ENCODE assay signal across 1 cellular context in the genomic region with DNA sequence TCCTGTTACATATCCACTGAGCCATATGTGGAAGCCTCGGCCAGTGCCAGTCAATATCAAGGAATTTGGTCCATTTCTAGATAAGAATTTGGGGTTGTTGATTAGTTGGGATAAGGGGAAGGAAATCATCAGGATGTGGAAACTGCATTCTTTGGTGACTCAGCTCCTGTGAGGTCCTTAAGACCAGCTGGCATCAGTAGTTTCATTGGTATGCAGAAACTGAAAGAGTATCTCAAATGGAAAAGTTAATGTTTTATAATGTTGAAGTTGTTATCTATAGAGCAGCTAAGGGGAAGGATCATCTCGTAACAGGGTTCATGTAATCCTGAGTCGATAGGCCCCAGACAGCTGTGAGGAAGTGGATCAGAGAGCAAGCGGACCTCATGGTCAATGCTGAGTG.
A peak's percentile ranks its signal among the peaks of the same experiment; 100 is the strongest.
TF ChIP-seq lines count a peak whose summit lies in the region.

No MANE protein-coding gene starts in this region.

TF ChIP-seq in SK-N-SH, 30 proteins besides CTCF, POLR2A, EP300 and RAD21 (continued from another document):
- TF ChIP-seq RCOR1 (IDR thresholded peaks at IDR 0.05; ENCODE audit: low read length) (no peak), GATA2 (CRISPR knock-in tag; IDR thresholded peaks at IDR 0.05) (no peak), FOXM1 (IDR thresholded peaks at IDR 0.05; ENCODE audit: low read depth) (peak; percentile 31; the same call in 1 of the 2 replicates), TEAD4 (IDR thresholded peaks at IDR 0.05; ENCODE audit: borderline replicate concordance, insufficient read depth) (peak; percentile 86), POLR2AphosphoS5 (IDR thresholded peaks at IDR 0.05; ENCODE audit: low read depth, low read length) (peak; percentile 58; the same call in 1 of the 2 replicates), RFX5 (IDR thresholded peaks at IDR 0.05; ENCODE audit: low read length) (no peak), CHD2 (IDR thresholded peaks at IDR 0.05; ENCODE audit: low read length, partially characterized antibody) (no peak), TAF1 (IDR thresholded peaks at IDR 0.05; ENCODE audit: borderline replicate concordance, low read depth, low read length) (no peak)
- TF ChIP-seq, protein P1, sequence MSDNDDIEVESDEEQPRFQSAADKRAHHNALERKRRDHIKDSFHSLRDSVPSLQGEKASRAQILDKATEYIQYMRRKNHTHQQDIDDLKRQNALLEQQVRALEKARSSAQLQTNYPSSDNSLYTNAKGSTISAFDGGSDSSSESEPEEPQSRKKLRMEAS (IDR thresholded peaks at IDR 0.05; ENCODE audit: low read depth), result 0 out of 2 replicates have a peak, but pooled peaks have one; percentile 65
- TF ChIP-seq, protein P2, sequence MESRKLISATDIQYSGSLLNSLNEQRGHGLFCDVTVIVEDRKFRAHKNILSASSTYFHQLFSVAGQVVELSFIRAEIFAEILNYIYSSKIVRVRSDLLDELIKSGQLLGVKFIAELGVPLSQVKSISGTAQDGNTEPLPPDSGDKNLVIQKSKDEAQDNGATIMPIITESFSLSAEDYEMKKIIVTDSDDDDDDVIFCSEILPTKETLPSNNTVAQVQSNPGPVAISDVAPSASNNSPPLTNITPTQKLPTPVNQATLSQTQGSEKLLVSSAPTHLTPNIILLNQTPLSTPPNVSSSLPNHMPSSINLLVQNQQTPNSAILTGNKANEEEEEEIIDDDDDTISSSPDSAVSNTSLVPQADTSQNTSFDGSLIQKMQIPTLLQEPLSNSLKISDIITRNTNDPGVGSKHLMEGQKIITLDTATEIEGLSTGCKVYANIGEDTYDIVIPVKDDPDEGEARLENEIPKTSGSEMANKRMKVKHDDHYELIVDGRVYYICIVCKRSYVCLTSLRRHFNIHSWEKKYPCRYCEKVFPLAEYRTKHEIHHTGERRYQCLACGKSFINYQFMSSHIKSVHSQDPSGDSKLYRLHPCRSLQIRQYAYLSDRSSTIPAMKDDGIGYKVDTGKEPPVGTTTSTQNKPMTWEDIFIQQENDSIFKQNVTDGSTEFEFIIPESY (IDR thresholded peaks at IDR 0.05; ENCODE audit: borderline replicate concordance, low read depth), result no peak
- TF ChIP-seq, protein P3, sequence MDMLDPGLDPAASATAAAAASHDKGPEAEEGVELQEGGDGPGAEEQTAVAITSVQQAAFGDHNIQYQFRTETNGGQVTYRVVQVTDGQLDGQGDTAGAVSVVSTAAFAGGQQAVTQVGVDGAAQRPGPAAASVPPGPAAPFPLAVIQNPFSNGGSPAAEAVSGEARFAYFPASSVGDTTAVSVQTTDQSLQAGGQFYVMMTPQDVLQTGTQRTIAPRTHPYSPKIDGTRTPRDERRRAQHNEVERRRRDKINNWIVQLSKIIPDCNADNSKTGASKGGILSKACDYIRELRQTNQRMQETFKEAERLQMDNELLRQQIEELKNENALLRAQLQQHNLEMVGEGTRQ (IDR thresholded peaks at IDR 0.05; ENCODE audit: borderline replicate concordance, low read depth, low read length), result no peak
- TF ChIP-seq, protein P4, sequence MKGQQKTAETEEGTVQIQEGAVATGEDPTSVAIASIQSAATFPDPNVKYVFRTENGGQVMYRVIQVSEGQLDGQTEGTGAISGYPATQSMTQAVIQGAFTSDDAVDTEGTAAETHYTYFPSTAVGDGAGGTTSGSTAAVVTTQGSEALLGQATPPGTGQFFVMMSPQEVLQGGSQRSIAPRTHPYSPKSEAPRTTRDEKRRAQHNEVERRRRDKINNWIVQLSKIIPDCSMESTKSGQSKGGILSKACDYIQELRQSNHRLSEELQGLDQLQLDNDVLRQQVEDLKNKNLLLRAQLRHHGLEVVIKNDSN (IDR thresholded peaks at IDR 0.05; ENCODE audit: borderline replicate concordance, low read depth), result no peak
